In the genomic region with DNA sequence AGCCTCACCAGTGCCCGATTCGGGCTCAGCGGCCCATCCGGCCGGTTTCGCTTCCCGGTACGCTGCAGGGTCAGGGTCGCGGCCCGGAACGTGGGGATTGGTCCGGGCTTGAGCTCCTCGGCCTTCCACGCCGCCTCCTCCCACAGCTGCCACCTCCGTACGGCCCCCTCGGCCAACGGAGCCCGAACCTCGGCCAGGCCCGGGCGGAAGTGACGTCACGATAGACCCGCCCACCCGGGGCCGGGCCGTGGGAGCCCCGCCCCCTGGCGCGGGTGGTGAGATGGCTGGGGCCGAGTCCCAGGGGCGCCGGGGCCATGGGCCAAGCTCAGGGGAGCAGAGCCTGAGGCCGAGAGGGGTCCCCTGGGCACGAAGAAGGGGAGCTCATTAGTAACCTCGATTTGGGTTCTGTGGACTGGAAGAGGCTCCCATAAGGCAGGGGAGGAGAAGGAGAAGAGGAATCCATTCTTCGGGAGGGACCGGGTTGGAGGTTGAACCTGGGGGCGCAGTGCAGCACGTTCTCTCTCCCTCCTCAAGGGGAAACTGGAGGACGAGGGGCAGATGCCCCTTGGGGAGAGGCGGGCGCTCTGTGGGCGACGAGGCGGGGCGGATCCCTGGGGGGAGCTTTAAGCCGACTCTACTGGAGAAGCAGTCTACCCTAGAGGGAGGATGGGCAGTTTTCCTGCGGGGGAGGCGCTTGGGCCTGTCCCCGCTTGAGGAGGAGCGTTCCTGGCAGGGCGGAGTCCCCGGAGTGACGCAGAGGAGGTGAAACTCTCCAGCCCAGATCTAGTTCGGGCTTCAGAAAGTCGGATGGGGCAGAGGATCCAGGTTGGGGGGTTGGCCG, we compare ENCODE assay signal across 8 cellular contexts. TPM values are rescaled to one million over a fixed set of nuclear protein-coding genes. Genes with fewer than 3 reads are reported as not detected.
DNase-seq lines count a peak whose midpoint lies in the region; ATAC-seq and TF ChIP-seq lines count a peak whose summit lies in the region.

A gene with protein sequence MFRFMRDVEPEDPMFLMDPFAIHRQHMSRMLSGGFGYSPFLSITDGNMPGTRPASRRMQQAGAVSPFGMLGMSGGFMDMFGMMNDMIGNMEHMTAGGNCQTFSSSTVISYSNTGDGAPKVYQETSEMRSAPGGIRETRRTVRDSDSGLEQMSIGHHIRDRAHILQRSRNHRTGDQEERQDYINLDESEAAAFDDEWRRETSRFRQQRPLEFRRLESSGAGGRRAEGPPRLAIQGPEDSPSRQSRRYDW (minus strand): TSS at position 211 of the 841 bp plus-strand sequence. CDS start 807 bp downstream, outside the sequence.

- peak; percentile 90 for ATAC-seq in GM21529 (IDR thresholded peaks at IDR 0.05; ENCODE audit: unreplicated experiment)
- peak; percentile 96 for ATAC-seq in mucosa of descending colon

- H3K27me3 Mint-ChIP-seq in IgD-negative memory B cell, result peaks cover 1% of the 10 kb centered on the region

- peaks cover 7 to 18% (median 12%) of the 10 kb centered on the region in 3 donors for H3K4me1 Mint-ChIP-seq in IgD-negative memory B cell

- intact Hi-C loops in mucosa of descending colon (cut with DNase I, micrococcal nuclease), result loop anchor here in 1 of 2 donors (5.0 kb wide), 1 partner anchor 74 kb away; a partner anchor contains a TSS

- H3K4me3 Mint-ChIP-seq in IgD-negative memory B cell, result peak within 1 kb of the TSS; percentile 93 to 99 (median 98)

- H3K27ac Mint-ChIP-seq in IgD-negative memory B cell, result peak within 1 kb of the TSS; percentile 99

- peaks cover 8% of the 10 kb centered on the region for H3K36me3 ChIP-seq in mucosa of descending colon (ENCODE audit: low read depth)

- DNase-seq in DMS114 treated with DMSO at 0.1 percent for 48 hours (lab: John Stamatoyannopoulos, UW; ENCODE audit: unreplicated experiment), result peak; percentile 96
- DNase-seq in OCI-M2 (lab: John Stamatoyannopoulos, UW; ENCODE audit: unreplicated experiment), result peak; percentile 87
- peak; percentile 95 for DNase-seq in activated T-cell treated with anti-CD3 and anti-CD28 coated beads for 4 hours
- peak; percentile 99 for DNase-seq in epithelial cell of esophagus (ENCODE audit: low read depth)
- DNase-seq in mucosa of descending colon, result peak; percentile 99
- peak; percentile 97 for DNase-seq in stimulated activated CD8-positive, alpha-beta memory T cell treated with anti-CD3 and anti-CD28 coated beads, Interleukin-4, amount 100 ng/mL, for 24 hours (ENCODE audit: low read depth)

- H3K36me3 Mint-ChIP-seq in IgD-negative memory B cell, result peaks cover 2% of the 10 kb centered on the region

- H3K4me1 ChIP-seq in mucosa of descending colon (ENCODE audit: low read depth), result peaks cover 7% of the 10 kb centered on the region

- H3K9me3 Mint-ChIP-seq in IgD-negative memory B cell, result no peaks in the 10 kb centered on the region

- peak within 1 kb of the TSS; percentile 87 for H3K4me3 ChIP-seq in epithelial cell of esophagus (ENCODE audit: low read length)
- peak within 1 kb of the TSS; percentile 58 for H3K4me3 ChIP-seq in mucosa of descending colon

- TF ChIP-seq CTCF in epithelial cell of esophagus (IDR thresholded peaks at IDR 0.05; ENCODE audit: insufficient read depth, low read depth, low read length, missing control alignments) (no peak), mucosa of descending colon (IDR thresholded peaks at IDR 0.05) (peak; percentile 91)

- H3K9me3 ChIP-seq in mucosa of descending colon, result no peaks in the 10 kb centered on the region

RNA-seq across cellular contexts. Expression of the gene that starts here (rescaled TPM):
- 152 TPM for polyA plus RNA-seq in IgD-negative memory B cell
- 100 to 1,000 TPM; 136 to 177 (median 149) TPM for total RNA-seq in mucosa of descending colon

Comparison
In these comparisons a context has a peak if more than half of its experiments do, and no peak if none do; other contexts are left out.
1. Peak in every context shown above with its lines: DNase-seq, ATAC-seq and H3K4me3 ChIP-seq.